Comparison of ENCODE assay signal across 9 cellular contexts in the genomic region with DNA sequence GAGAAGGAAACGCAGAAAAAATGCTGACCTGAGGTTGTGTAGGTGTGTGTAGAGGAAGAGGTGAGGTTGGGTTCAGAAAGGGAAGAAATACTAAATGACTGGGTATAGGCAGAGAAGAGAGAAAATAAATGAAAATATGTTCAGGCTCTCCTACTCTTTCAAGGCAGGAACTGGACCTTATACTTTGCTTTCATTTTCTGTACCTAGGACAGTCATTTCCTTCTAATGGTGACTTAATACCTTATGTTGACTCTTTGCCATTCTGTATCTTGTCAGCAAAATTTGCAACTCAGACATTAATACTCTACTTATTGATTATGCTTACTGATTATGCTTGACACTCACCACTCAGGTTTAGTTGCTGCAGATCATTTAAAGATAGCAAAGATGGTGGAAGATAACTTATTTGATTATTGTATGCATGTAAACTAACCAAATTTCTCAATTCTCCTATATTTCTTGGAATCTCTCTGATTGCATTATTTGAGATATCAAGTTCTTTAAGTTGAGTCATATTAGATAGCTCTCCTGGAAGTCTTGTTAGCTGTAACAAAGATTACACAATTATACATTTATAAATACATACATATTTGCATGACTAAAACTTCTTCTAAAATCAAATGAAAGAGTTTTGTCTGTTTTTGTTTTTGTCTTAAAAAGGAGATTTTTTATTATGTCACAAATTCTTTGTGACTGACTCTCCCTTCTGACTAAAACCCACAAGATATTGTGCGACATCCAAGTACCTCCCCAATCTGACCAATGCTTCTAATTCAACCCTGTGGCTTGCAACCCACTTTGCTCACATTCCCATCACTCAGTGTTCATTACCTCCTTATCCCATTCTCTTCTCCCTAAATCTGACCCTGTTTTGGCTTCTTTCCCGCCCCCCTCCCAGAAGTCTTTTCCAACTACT. TPM values are rescaled to one million over a fixed set of nuclear protein-coding genes. Genes with fewer than 3 reads are reported as not detected.
DNase-seq lines count a peak whose midpoint lies in the region; ATAC-seq, FAIRE-seq and TF ChIP-seq lines count a peak whose summit lies in the region.
"Had no signal": no experiment of that assay in that cellular context is flagged by ENCODE, and none has a peak within 500 bp of the region (broad histone marks: within the 10 kb centered on the region; RNA-seq: fewer than 3 reads in every experiment).

No MANE protein-coding gene starts in this region.

- TF ChIP-seq CTCF in fibroblast of villous mesenchyme (IDR thresholded peaks at IDR 0.05; ENCODE audit: insufficient read depth, low read depth, low read length), result no peak
- no peak for TF ChIP-seq CTCF in esophagus squamous epithelium (IDR thresholded peaks at IDR 0.05)

- no peaks in the 10 kb centered on the region for H3K36me3 ChIP-seq in esophagus squamous epithelium

- no peak for FAIRE-seq in GM12891 (lab: Jason Lieb, UNC)

- H3K4me3 ChIP-seq in fibroblast of villous mesenchyme (ENCODE audit: low read depth, low read length) (no peak overlapping the region), esophagus squamous epithelium (no peak overlapping the region)

- no peaks in the 10 kb centered on the region for H3K4me1 ChIP-seq in esophagus squamous epithelium

- no peaks in the 10 kb centered on the region for H3K27me3 ChIP-seq in esophagus squamous epithelium

- intact Hi-C loops in esophagus squamous epithelium (cut with DNase I), result no loop called here

- TF ChIP-seq POLR2A in GM12891 (IDR thresholded peaks at IDR 0.05; ENCODE audit: low read depth, low read length) (no peak), esophagus squamous epithelium (IDR thresholded peaks at IDR 0.05) (no peak)

- no peaks in the 10 kb centered on the region for H3K9me3 ChIP-seq in esophagus squamous epithelium

- 89 to 91% methylated on average over 3 of the region's 3 CpGs for WGBS in esophagus squamous epithelium, 2 donors

- no peak overlapping the region for H3K27ac ChIP-seq in esophagus squamous epithelium

- DNase-seq in GM12891 (ENCODE audit: insufficient read length, low spot score) (no peak), HS-5 (ENCODE audit: low read depth) (peak; percentile 66), fibroblast of villous mesenchyme (ENCODE audit: low read depth) (peak; percentile 69), NK-92 (lab: John Stamatoyannopoulos, UW; ENCODE audit: unreplicated experiment) (no peak), NCI-H2171 treated with DMSO at 0.1 percent for 48 hours (lab: John Stamatoyannopoulos, UW) (no peak), esophagus squamous epithelium (lab: John Stamatoyannopoulos, UW) (no peak)

- ATAC-seq in GM21723 (IDR thresholded peaks at IDR 0.05; ENCODE audit: unreplicated experiment) (peak; percentile 68), HG02588 (IDR thresholded peaks at IDR 0.05; ENCODE audit: unreplicated experiment) (no peak)

TF ChIP-seq in GM12891, 5 proteins besides CTCF, POLR2A, EP300 and RAD21:
- no peak for TF ChIP-seq POU2F2 (IDR thresholded peaks at IDR 0.05; ENCODE audit: low read depth, low read length)
- peak; percentile 29; the same call in 1 of the 2 replicates for TF ChIP-seq SPI1 (IDR thresholded peaks at IDR 0.05; ENCODE audit: low read depth, low read length)

RNA-seq across cellular contexts. Expression of a gene that starts 20.0 kb away (rescaled TPM):
- not detected for polyA plus RNA-seq in GM12891 (2012; ENCODE audit: low read depth, missing spikeins)
- total RNA-seq in fibroblast of villous mesenchyme, result under 0.01 TPM in 1 of 2 replicates, not detected in the other
- not detected for total RNA-seq in esophagus squamous epithelium
- total RNA-seq: activated CD8-positive, alpha-beta memory T cell treated with anti-CD3 and anti-CD28 coated beads for 36 hours had no signal

RNA-seq across cellular contexts. Expression of a gene that starts 24.6 kb away (rescaled TPM):
- polyA plus RNA-seq in GM12891 (2012; ENCODE audit: low read depth, missing spikeins), result 22.7 TPM
- total RNA-seq in fibroblast of villous mesenchyme (324 and 431 TPM in 2 replicates), esophagus squamous epithelium (100 to 1,000 TPM in 3 of 4 donors, 10 to 100 TPM in 1; 79.0 to 168 (median 119) TPM)

Comparison
In these comparisons a context has a peak if more than half of its experiments do, and no peak if none do; other contexts are left out.
1. DNase-seq: peak in HS-5 (single experiment) and fibroblast of villous mesenchyme (single experiment); none in GM12891 (single experiment), NK-92 (single experiment), NCI-H2171 treated with DMSO at 0.1 percent for 48 hours (single experiment) and esophagus squamous epithelium (single experiment).